ENCODE assay signal across 27 cellular contexts in the genomic region with DNA sequence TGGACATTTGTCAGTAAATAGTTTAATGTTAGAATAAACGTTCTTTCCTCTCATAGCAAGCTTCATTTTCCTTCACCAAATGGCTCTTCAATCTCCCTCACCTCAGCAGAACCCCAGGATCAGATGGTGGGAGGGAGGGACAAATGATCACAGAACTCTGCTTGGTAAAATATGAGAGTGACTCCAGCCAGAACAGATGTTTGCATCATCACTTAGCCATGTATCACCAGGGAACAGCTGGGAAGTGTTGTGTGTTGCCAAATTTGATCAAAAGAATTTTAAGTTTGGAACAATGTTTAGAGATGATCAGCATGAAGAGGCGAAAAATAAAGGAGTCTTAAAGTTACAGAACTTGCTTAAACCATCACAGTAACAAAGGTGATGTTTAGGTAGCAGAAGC.
A peak's percentile ranks its signal among the peaks of the same experiment; 100 is the strongest.
DNase-seq lines count a peak whose midpoint lies in the region; ATAC-seq and TF ChIP-seq lines count a peak whose summit lies in the region.
"Had no signal": no experiment of that assay in that cellular context is flagged by ENCODE, and none has a peak within 500 bp of the region (broad histone marks: within the 10 kb centered on the region; RNA-seq: fewer than 3 reads in every experiment).

No MANE protein-coding gene starts in this region.

- no peak overlapping the region for H2AFZ ChIP-seq in GM23248
- H2AFZ ChIP-seq in neural progenitor cell (replicated peaks): no peak overlapping the region

- no peak overlapping the region for H3K4me3 Mint-ChIP-seq in neural progenitor cell
- H3K4me3 Mint-ChIP-seq: activated T-cell treated with anti-CD3 and anti-CD28 coated beads, Interleukin-2, amount 50 U/mL, for 72 hours; naive thymus-derived CD8-positive, alpha-beta T cell; stimulated activated naive B cell treated with anti-CD40 and anti-IgM and Interleukin-4, amounts not matched to agents 10 μg/mL and 1 μg/mL and 100 μg/mL, for 72 hours had no signal

- H3K4me1 ChIP-seq in GM23248 (ENCODE audit: insufficient read depth): no peaks in the 10 kb centered on the region
- H3K4me1 ChIP-seq in neural progenitor cell: no peaks in the 10 kb centered on the region
- H3K4me1 ChIP-seq: psoas muscle had no signal

- WGBS in GM23248 (ENCODE audit: low coverage in 1 of 2, low lambda C conversion rate in 2 of 2, missing lambda C conversion rate in 2 of 2), 2 experiments: 3 to 11% methylated on average over 2 of the region's 2 CpGs

- H3F3A ChIP-seq in GM23248 (ENCODE audit: insufficient read depth) (no peaks in the 10 kb centered on the region), neural progenitor cell (ENCODE audit: low read depth) (no peaks in the 10 kb centered on the region)

- DNase-seq in AG10803 (ENCODE audit: low read depth): peak; percentile 76
- DNase-seq in GM23248: peak; percentile 49
- peak; percentile 67 for DNase-seq in fibroblast of mammary gland (ENCODE audit: low read depth)
- DNase-seq in left ventricle myocardium superior: no peak
- no peak for DNase-seq in dorsolateral prefrontal cortex
- no peak for DNase-seq in OCI-M1 (lab: John Stamatoyannopoulos, UW)
- DNase-seq in neural progenitor cell (ENCODE audit: low spot score): no peak
- DNase-seq: activated CD4-positive, alpha-beta T cell treated with anti-CD3 and anti-CD28 coated beads, Interleukin-2, amount 50 U/mL, for 48 hours; activated T-cell treated with anti-CD3 and anti-CD28 coated beads, Interleukin-2, amount 50 U/mL, for 72 hours; C1 segment of cervical spinal cord; dermis blood vessel endothelial cell; DMS53; lower lobe of right lung; naive thymus-derived CD8-positive, alpha-beta T cell; NCI-H1694; NCI-H446 treated with DMSO at 0.1 percent for 48 hours; nucleus accumbens; psoas muscle; stimulated activated naive B cell treated with anti-CD40 and anti-IgM and Interleukin-4, amounts not matched to agents 10 μg/mL and 1 μg/mL and 100 μg/mL, for 72 hours; substantia nigra; trophoblast cell had no signal

- H3K4me1 Mint-ChIP-seq in neural progenitor cell: peaks cover 4% of the 10 kb centered on the region
- H3K4me1 Mint-ChIP-seq: naive thymus-derived CD8-positive, alpha-beta T cell; stimulated activated naive B cell treated with anti-CD40 and anti-IgM and Interleukin-4, amounts not matched to agents 10 μg/mL and 1 μg/mL and 100 μg/mL, for 72 hours had no signal

- H3K9me3 ChIP-seq in GM23248 (ENCODE audit: low read depth) (no peaks in the 10 kb centered on the region), neural progenitor cell (ENCODE audit: low read depth) (no peaks in the 10 kb centered on the region)
- H3K9me3 ChIP-seq: lower lobe of right lung, psoas muscle had no signal

- H3K27ac Mint-ChIP-seq in neural progenitor cell: no peak overlapping the region
- H3K27ac Mint-ChIP-seq: activated T-cell treated with anti-CD3 and anti-CD28 coated beads, Interleukin-2, amount 50 U/mL, for 72 hours; naive thymus-derived CD8-positive, alpha-beta T cell; stimulated activated naive B cell treated with anti-CD40 and anti-IgM and Interleukin-4, amounts not matched to agents 10 μg/mL and 1 μg/mL and 100 μg/mL, for 72 hours had no signal

- intact Hi-C loops in left ventricle myocardium superior (cut with micrococcal nuclease): no loop called here
- intact Hi-C loops in dorsolateral prefrontal cortex (cut with DNase I): no loop called here

- H4K20me1 ChIP-seq in GM23248 (ENCODE audit: insufficient read depth) (no peaks in the 10 kb centered on the region), neural progenitor cell (ENCODE audit: low read depth) (no peaks in the 10 kb centered on the region)

- H3K4me3 ChIP-seq in AG10803 (ENCODE audit: low read length): no peak overlapping the region
- no peak overlapping the region for H3K4me3 ChIP-seq in GM23248
- no peak overlapping the region for H3K4me3 ChIP-seq in fibroblast of mammary gland (ENCODE audit: control insufficient read depth, low read depth, low read length)
- H3K4me3 ChIP-seq in dorsolateral prefrontal cortex: no peak overlapping the region
- no peak overlapping the region for H3K4me3 ChIP-seq in neural progenitor cell
- H3K4me3 ChIP-seq: lower lobe of right lung, psoas muscle, SK-N-MC, skin epidermis had no signal

- no peak overlapping the region for H3K27ac ChIP-seq in GM23248
- no peak overlapping the region for H3K27ac ChIP-seq in dorsolateral prefrontal cortex
- no peak overlapping the region for H3K27ac ChIP-seq in neural progenitor cell
- H3K27ac ChIP-seq: lower lobe of right lung, psoas muscle, RWPE1, SK-N-MC, skin epidermis had no signal

- TF ChIP-seq CTCF in AG10803 (conservative IDR thresholded peaks at IDR 0.05; ENCODE audit: low read length) (no peak), fibroblast of mammary gland (conservative IDR thresholded peaks at IDR 0.05; ENCODE audit: control insufficient read depth, insufficient read depth, low read depth, low read length) (no peak), dorsolateral prefrontal cortex (IDR thresholded peaks at IDR 0.05 in 54 of 56, conservative IDR thresholded peaks at IDR 0.05 in 2 of 56; ENCODE audit: low read depth in 1 of 56, partially characterized antibody in 56 of 56) (no peak), neural progenitor cell (IDR thresholded peaks at IDR 0.05) (no peak)

- H3K27me3 ChIP-seq in GM23248 (replicated peaks; ENCODE audit: insufficient read depth): no peaks in the 10 kb centered on the region
- no peaks in the 10 kb centered on the region for H3K27me3 ChIP-seq in dorsolateral prefrontal cortex
- H3K27me3 ChIP-seq in neural progenitor cell: no peaks in the 10 kb centered on the region

- no peaks in the 10 kb centered on the region for H3K79me2 ChIP-seq in GM23248 (ENCODE audit: insufficient read depth)
- H3K79me2 ChIP-seq in neural progenitor cell (ENCODE audit: low read depth): no peaks in the 10 kb centered on the region

- H3K4me2 ChIP-seq in GM23248 (ENCODE audit: unreplicated experiment) (no peak overlapping the region), neural progenitor cell (no peak overlapping the region)

- H3K9me2 ChIP-seq in GM23248 (ENCODE audit: insufficient read depth): no peaks in the 10 kb centered on the region

- in situ Hi-C loops in GM23248 (cut with MboI): no loop called here

- no peaks in the 10 kb centered on the region for H3K9me3 Mint-ChIP-seq in neural progenitor cell
- H3K9me3 Mint-ChIP-seq: stimulated activated naive B cell treated with anti-CD40 and anti-IgM and Interleukin-4, amounts not matched to agents 10 μg/mL and 1 μg/mL and 100 μg/mL, for 72 hours had no signal

- H3K36me3 ChIP-seq in GM23248 (ENCODE audit: low read depth) (no peaks in the 10 kb centered on the region), neural progenitor cell (no peaks in the 10 kb centered on the region)
- H3K36me3 ChIP-seq: lower lobe of right lung had no signal

- no peaks in the 10 kb centered on the region for H3K27me3 Mint-ChIP-seq in neural progenitor cell (ENCODE audit: insufficient read depth, low read depth)

- no peaks in the 10 kb centered on the region for H3K36me3 Mint-ChIP-seq in neural progenitor cell
- H3K36me3 Mint-ChIP-seq: stimulated activated naive B cell treated with anti-CD40 and anti-IgM and Interleukin-4, amounts not matched to agents 10 μg/mL and 1 μg/mL and 100 μg/mL, for 72 hours had no signal

- ATAC-seq in left ventricle myocardium superior: peak; percentile 87
- no peak for ATAC-seq in GM18858 (IDR thresholded peaks at IDR 0.05; ENCODE audit: unreplicated experiment)
- ATAC-seq: activated CD4-positive, CD25-positive, alpha-beta regulatory T cell treated with anti-CD3 and anti-CD28 coated beads, Interleukin-2, amount 50 U/mL, for 24 hours; activated T-cell treated with anti-CD3 and anti-CD28 coated beads, Interleukin-2, amount 50 U/mL, for 72 hours; esophagus mucosa; naive thymus-derived CD8-positive, alpha-beta T cell; psoas muscle; stimulated activated naive B cell treated with anti-CD40 and anti-IgM and Interleukin-4, amounts not matched to agents 10 μg/mL and 1 μg/mL and 100 μg/mL, for 72 hours had no signal

- H3K9ac ChIP-seq in GM23248: no peak overlapping the region
- no peak overlapping the region for H3K9ac ChIP-seq in neural progenitor cell

Comparison
In these comparisons a context has a peak if more than half of its experiments do, and no peak if none do; other contexts are left out.
1. DNase-seq: peak in AG10803 (single experiment), GM23248 (single experiment) and fibroblast of mammary gland (single experiment); none in left ventricle myocardium superior (single experiment), dorsolateral prefrontal cortex (0 of 10), OCI-M1 (single experiment) and neural progenitor cell (single experiment).